In the genomic region with DNA sequence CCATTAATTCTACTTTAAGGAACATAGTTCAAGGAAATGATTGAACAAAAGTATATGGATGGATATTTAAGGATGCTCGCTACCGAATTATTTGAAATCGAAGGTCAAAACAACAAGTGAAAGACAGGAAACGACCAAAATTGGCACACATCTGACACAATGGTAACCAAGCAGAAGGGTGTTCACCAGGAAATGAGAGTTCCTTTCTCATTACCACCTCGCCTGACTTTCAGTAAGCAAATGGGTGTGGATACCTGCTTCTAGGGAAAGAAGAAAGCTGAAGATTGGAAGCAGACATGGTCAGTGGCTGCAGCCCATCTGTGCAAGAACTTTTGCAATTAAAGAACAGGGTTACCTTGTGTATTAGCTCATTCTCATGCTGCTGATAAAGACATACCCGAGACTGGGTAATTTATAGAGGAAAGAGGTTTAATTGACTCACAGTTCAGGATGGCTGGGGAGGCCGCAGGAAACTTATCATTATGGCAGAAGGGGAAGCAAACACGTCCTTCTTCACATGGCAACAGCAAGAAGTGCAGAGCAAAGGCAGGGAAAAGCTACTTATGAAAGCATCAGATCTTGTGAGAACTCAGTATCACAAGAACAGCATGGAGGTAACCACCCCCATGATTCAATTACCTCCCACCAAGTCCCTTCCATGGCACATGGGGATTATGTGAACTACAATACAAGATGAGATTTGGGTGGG, we compare ENCODE assay signal across 18 cellular contexts. TPM values are rescaled to one million over a fixed set of nuclear protein-coding genes. Genes with fewer than 3 reads are reported as not detected.
A peak's percentile ranks its signal among the peaks of the same experiment; 100 is the strongest.
DNase-seq lines count a peak whose midpoint lies in the region; ATAC-seq and TF ChIP-seq lines count a peak whose summit lies in the region.
"Had no signal": no experiment of that assay in that cellular context is flagged by ENCODE, and none has a peak within 500 bp of the region (broad histone marks: within the 10 kb centered on the region; RNA-seq: fewer than 3 reads in every experiment).

No MANE protein-coding gene starts in this region.

- H3K4me1 ChIP-seq in BLaER1 treated with 17β-estradiol and CSF1 and Interleukin-3, amounts not matched to agents 10 nM and 100 nM: peaks cover 16 to 35% (median 26%) of the 10 kb centered on the region in 10 experiments
- peaks cover 12% of the 10 kb centered on the region for H3K4me1 ChIP-seq in lower lobe of right lung
- H3K4me1 ChIP-seq: foreskin keratinocyte had no signal

- H3K27me3 Mint-ChIP-seq in CD4-positive, alpha-beta T cell: peaks cover 35% of the 10 kb centered on the region
- peaks cover 15% of the 10 kb centered on the region for H3K27me3 Mint-ChIP-seq in activated CD4-positive, alpha-beta memory T cell treated with anti-CD3 and anti-CD28 coated beads for 36 hours

- H3K9me3 ChIP-seq in BLaER1 treated with 17β-estradiol and CSF1 and Interleukin-3, amounts not matched to agents 10 nM and 100 nM (replicated peaks in 1 of 11): peaks cover 0 to 3% (median 0%) of the 10 kb centered on the region in 11 experiments; a peak in 2 of 22 replicates
- no peaks in the 10 kb centered on the region for H3K9me3 ChIP-seq in CD4-positive, alpha-beta T cell (ENCODE audit: control insufficient read depth, low read length)
- no peaks in the 10 kb centered on the region for H3K9me3 ChIP-seq in lower lobe of right lung

- no peak for ATAC-seq in CD4-positive, alpha-beta T cell (ENCODE audit: poor library complexity)
- no peak for ATAC-seq in lower lobe of right lung
- no peak for ATAC-seq in HG03159 (IDR thresholded peaks at IDR 0.05; ENCODE audit: unreplicated experiment)
- no peak for ATAC-seq in GM21528 (IDR thresholded peaks at IDR 0.05; ENCODE audit: low FRiP score, unreplicated experiment)
- ATAC-seq: foreskin keratinocyte; naive thymus-derived CD8-positive, alpha-beta T cell had no signal

- no peak overlapping the region for H3K9ac ChIP-seq in BLaER1 treated with 17β-estradiol and CSF1 and Interleukin-3, amounts not matched to agents 10 nM and 100 nM

- peaks cover 2% of the 10 kb centered on the region for H3K9me3 Mint-ChIP-seq in CD4-positive, alpha-beta T cell
- H3K9me3 Mint-ChIP-seq in activated CD4-positive, alpha-beta memory T cell treated with anti-CD3 and anti-CD28 coated beads for 36 hours: no peaks in the 10 kb centered on the region
- H3K9me3 Mint-ChIP-seq: endodermal cell; naive thymus-derived CD8-positive, alpha-beta T cell had no signal

- peaks cover 15% of the 10 kb centered on the region for H3K4me1 Mint-ChIP-seq in CD4-positive, alpha-beta T cell (ENCODE audit: low read depth)
- peaks cover 25% of the 10 kb centered on the region for H3K4me1 Mint-ChIP-seq in activated CD4-positive, alpha-beta memory T cell treated with anti-CD3 and anti-CD28 coated beads for 36 hours (ENCODE audit: low read depth)
- H3K4me1 Mint-ChIP-seq: endodermal cell had no signal

- H3K36me3 Mint-ChIP-seq in CD4-positive, alpha-beta T cell (ENCODE audit: low read depth): no peaks in the 10 kb centered on the region
- no peaks in the 10 kb centered on the region for H3K36me3 Mint-ChIP-seq in activated CD4-positive, alpha-beta memory T cell treated with anti-CD3 and anti-CD28 coated beads for 36 hours
- H3K36me3 Mint-ChIP-seq: naive thymus-derived CD8-positive, alpha-beta T cell had no signal

- DNase-seq in CD4-positive, alpha-beta T cell: no peak
- peak; percentile 8 for DNase-seq in activated CD4-positive, alpha-beta memory T cell treated with anti-CD3 and anti-CD28 coated beads for 36 hours
- DNase-seq in lower lobe of right lung (no peak), NCI-H2196 (lab: John Stamatoyannopoulos, UW; ENCODE audit: unreplicated experiment) (no peak)
- DNase-seq: C1 segment of cervical spinal cord; DMS79 treated with DMSO at 0.1 percent for 48 hours; endodermal cell; foreskin keratinocyte; mammary epithelial cell; naive thymus-derived CD8-positive, alpha-beta T cell; NCI-H1694 had no signal

- H3K4me3 Mint-ChIP-seq in CD4-positive, alpha-beta T cell: peak overlapping the region; percentile 43
- peak overlapping the region; percentile 45 for H3K4me3 Mint-ChIP-seq in activated CD4-positive, alpha-beta memory T cell treated with anti-CD3 and anti-CD28 coated beads for 36 hours
- H3K4me3 Mint-ChIP-seq: endodermal cell had no signal

- no peak for TF ChIP-seq CTCF in CD4-positive, alpha-beta T cell (IDR thresholded peaks at IDR 0.05)
- no peak for TF ChIP-seq CTCF in lower lobe of right lung (IDR thresholded peaks at IDR 0.05)

- H3K27me3 ChIP-seq in BLaER1 treated with 17β-estradiol and CSF1 and Interleukin-3, amounts not matched to agents 10 nM and 100 nM: no peaks in the 10 kb centered on the region
- H3K27me3 ChIP-seq in CD4-positive, alpha-beta T cell (ENCODE audit: control insufficient read depth, insufficient read depth, low read length): peaks cover 11% of the 10 kb centered on the region
- no peaks in the 10 kb centered on the region for H3K27me3 ChIP-seq in lower lobe of right lung (ENCODE audit: low read depth)
- H3K27me3 ChIP-seq: foreskin keratinocyte had no signal

- intact Hi-C loops in CD4-positive, alpha-beta T cell (cut with DNase I, micrococcal nuclease): no loop called here
- intact Hi-C loops in activated CD4-positive, alpha-beta memory T cell treated with anti-CD3 and anti-CD28 coated beads for 36 hours (cut with micrococcal nuclease): no loop called here
- intact Hi-C loops in lower lobe of right lung (cut with DNase I): no loop called here

- H3K27ac ChIP-seq in BLaER1 treated with 17β-estradiol and CSF1 and Interleukin-3, amounts not matched to agents 10 nM and 100 nM: peak overlapping the region in 1 of 11 experiments; percentile 34; a peak in 1 of 22 replicates
- no peak overlapping the region for H3K27ac ChIP-seq in CD4-positive, alpha-beta T cell (ENCODE audit: low read depth, low read length)
- peak overlapping the region; percentile 44 for H3K27ac ChIP-seq in lower lobe of right lung
- H3K27ac ChIP-seq: foreskin keratinocyte had no signal

- no peaks in the 10 kb centered on the region for H3K36me3 ChIP-seq in BLaER1 treated with 17β-estradiol and CSF1 and Interleukin-3, amounts not matched to agents 10 nM and 100 nM
- H3K36me3 ChIP-seq in lower lobe of right lung: no peaks in the 10 kb centered on the region

- H3K4me2 ChIP-seq in BLaER1 treated with 17β-estradiol and CSF1 and Interleukin-3, amounts not matched to agents 10 nM and 100 nM: peak overlapping the region in 7 of 11 experiments; percentile 5 to 73 (median 42); a peak in 10 of 22 replicates

- H3K27ac Mint-ChIP-seq in CD4-positive, alpha-beta T cell: peak overlapping the region; percentile 69
- peak overlapping the region; percentile 70 for H3K27ac Mint-ChIP-seq in activated CD4-positive, alpha-beta memory T cell treated with anti-CD3 and anti-CD28 coated beads for 36 hours
- H3K27ac Mint-ChIP-seq: endodermal cell had no signal

- CTCF ChIA-PET in CD4-positive, alpha-beta T cell (lab: Charles Lee): no interaction called here
- CTCF ChIA-PET in activated CD4-positive, alpha-beta memory T cell treated with anti-CD3 and anti-CD28 coated beads for 36 hours (lab: Charles Lee): interaction anchor here (1.6 kb wide), 1 partner anchor 213 kb away, joined by 4 read pairs; no protein-coding TSS in a partner anchor

- no peak overlapping the region for H3K4me3 ChIP-seq in BLaER1 treated with 17β-estradiol and CSF1 and Interleukin-3, amounts not matched to agents 10 nM and 100 nM
- H3K4me3 ChIP-seq in lower lobe of right lung: no peak overlapping the region

- no peaks in the 10 kb centered on the region for H4K20me1 ChIP-seq in BLaER1 treated with 17β-estradiol and CSF1 and Interleukin-3, amounts not matched to agents 10 nM and 100 nM

- POLR2A ChIA-PET in CD4-positive, alpha-beta T cell (lab: Charles Lee): no interaction called here
- POLR2A ChIA-PET in activated CD4-positive, alpha-beta memory T cell treated with anti-CD3 and anti-CD28 coated beads for 36 hours (lab: Charles Lee): interaction anchor here (1.1 kb wide), 1 partner anchor 16 kb away, joined by 3 read pairs; no protein-coding TSS in a partner anchor

RNA-seq across cellular contexts. Expression of gene TMEM273, which starts 6.2 kb away (rescaled TPM):
- 1 to 10 TPM; 1.8 to 2.2 TPM for total RNA-seq in CD4-positive, alpha-beta T cell
- total RNA-seq in activated CD4-positive, alpha-beta memory T cell treated with anti-CD3 and anti-CD28 coated beads for 36 hours: 100 to 1,000 TPM; 106 to 108 TPM
- total RNA-seq in lower lobe of right lung: 48.5 TPM
- total RNA-seq: endodermal cell, foreskin keratinocyte, HT-29, M059J, mammary epithelial cell, NCI-H460, renal cortical epithelial cell had no signal

Comparison
In these comparisons a context has a peak if more than half of its experiments do, and no peak if none do; other contexts are left out.
1. RNA of gene TMEM273, which starts 6.2 kb away (total RNA-seq): 106 to 108 TPM in activated CD4-positive, alpha-beta memory T cell treated with anti-CD3 and anti-CD28 coated beads for 36 hours and 48.5 TPM in lower lobe of right lung (single experiment); 1.8 to 2.2 TPM in CD4-positive, alpha-beta T cell; every median in the first group is over 10 times any median in the second.